8 cellular contexts compared by ENCODE assay signal in genomic region chr7:155738652-155739537, GRCh38.
A peak's percentile ranks its signal among the peaks of the same experiment; 100 is the strongest.
DNase-seq lines count a peak whose midpoint lies in the region; ATAC-seq, FAIRE-seq and TF ChIP-seq lines count a peak whose summit lies in the region.

No MANE protein-coding gene starts in this region.

- WGBS in HepG2 (ENCODE audit: low lambda C conversion rate): 70% methylated on average over 13 of the region's 13 CpGs

- no peak overlapping the region for H3K4me3 ChIP-seq in HepG2 (replicated peaks in 1 of 3; ENCODE audit: insufficient read depth in 1 of 3, low read depth in 2 of 3, low read length in 3 of 3)

- H3K4me3 Mint-ChIP-seq in chondrocyte (ENCODE audit: unreplicated experiment): no peak overlapping the region

- H3K27me3 Mint-ChIP-seq in chondrocyte (ENCODE audit: low read depth): no peaks in the 10 kb centered on the region

- no peak overlapping the region for H3K9ac ChIP-seq in HepG2 (ENCODE audit: insufficient read depth, low read depth, low read length)

- H3K27ac ChIP-seq in HepG2 (ENCODE audit: extremely low read length, insufficient read depth, low read length): no peak overlapping the region

- DNase-seq in DMS114 treated with DMSO at 0.1 percent for 48 hours (lab: John Stamatoyannopoulos, UW; ENCODE audit: unreplicated experiment) (peak; percentile 71), HCEC 1CT (peak; percentile 54), NCI-H2107 treated with DMSO at 0.1 percent for 48 hours (lab: John Stamatoyannopoulos, UW; ENCODE audit: unreplicated experiment) (peak; percentile 50), chondrocyte (ENCODE audit: low spot score) (no peak), HepG2 (ENCODE audit: low spot score) (peak; percentile 74), NK-92 (lab: John Stamatoyannopoulos, UW; ENCODE audit: unreplicated experiment) (no peak)
- peak; percentile 35 for DNase-seq in activated CD4-positive, alpha-beta T cell treated with anti-CD3 and anti-CD28 coated beads for 1 hour
- DNase-seq in stimulated activated CD4-positive, alpha-beta T cell treated with anti-CD3 and anti-CD28 coated beads, TNF-alpha, amount 100 ng/mL, for 48 hours (ENCODE audit: low read depth in 3 of 3): peak; percentile 46 to 52 (median 47)

- H4K20me1 ChIP-seq in HepG2 (ENCODE audit: insufficient read depth, low read length): peaks cover 10% of the 10 kb centered on the region

- no peak for TF ChIP-seq EP300 in HepG2 (IDR thresholded peaks at IDR 0.05; ENCODE audit: low read depth in 2 of 2, low read length in 2 of 2)
- TF ChIP-seq EP300 in HepG2 (CRISPR knock-in tag; IDR thresholded peaks at IDR 0.05; ENCODE audit: borderline replicate concordance): no peak

- H3K9me3 ChIP-seq in HepG2 (ENCODE audit: low read length): no peaks in the 10 kb centered on the region

- no TSS peak for BruUV-seq in HepG2 (replicated peaks; lab: Mats Ljungman, UMichigan)

- TF ChIP-seq RAD21 in HepG2 (CRISPR knock-in tag; IDR thresholded peaks at IDR 0.05): peak; percentile 80

- H3K4me1 Mint-ChIP-seq in chondrocyte (ENCODE audit: low read depth): peaks cover 2% of the 10 kb centered on the region

- no peak overlapping the region for H3K27ac Mint-ChIP-seq in chondrocyte (ENCODE audit: unreplicated experiment)

- peaks cover 31 to 74% of the 10 kb centered on the region in 2 experiments for H3K36me3 ChIP-seq in HepG2 (replicated peaks in 1 of 2; ENCODE audit: control insufficient read depth in 1 of 2, insufficient read depth in 2 of 2, low read length in 2 of 2)

- TF ChIP-seq CTCF in chondrocyte (IDR thresholded peaks at IDR 0.05): peak; percentile 90
- TF ChIP-seq CTCF in HepG2 (CRISPR knock-in tag; IDR thresholded peaks at IDR 0.05): peak; percentile 84

- ATAC-seq in HepG2: peak; percentile 90

- intact Hi-C loops in HepG2 (cut with micrococcal nuclease; ENCODE audit: unreplicated experiment): loop anchor here (1.0 to 10.0 kb wide), 4 partner anchors 141 to 359 kb away; no protein-coding TSS in a partner anchor

- no peaks in the 10 kb centered on the region for H3K9me3 Mint-ChIP-seq in chondrocyte (ENCODE audit: low read depth)

- no peak overlapping the region for H2AFZ ChIP-seq in HepG2 (ENCODE audit: low read length)

- no peak for TF ChIP-seq POLR2A in HepG2 (IDR thresholded peaks at IDR 0.05; ENCODE audit: insufficient read depth in 1 of 2, low read depth in 2 of 2, low read length in 2 of 2)

- peaks cover 17% of the 10 kb centered on the region for H3K36me3 Mint-ChIP-seq in chondrocyte (ENCODE audit: low read depth)

- peaks cover 7% of the 10 kb centered on the region for H3K79me2 ChIP-seq in HepG2 (ENCODE audit: insufficient read depth, low read length)

- no peak overlapping the region for H3K4me2 ChIP-seq in HepG2 (ENCODE audit: low read depth, low read length)

- peak; percentile 91 for FAIRE-seq in HepG2 (lab: Jason Lieb, UNC)

- no peaks in the 10 kb centered on the region for H3K4me1 ChIP-seq in HepG2 (ENCODE audit: insufficient read depth, low read length)

- CTCF ChIA-PET in HepG2 (lab: Yijun Ruan, JAX; ENCODE audit: low intra/inter-chr PET ratio, low total read pairs): interaction anchor here (1.5 to 3.3 kb wide), 3 partner anchors 140 to 359 kb away, joined by 5 to 21 read pairs (median 7); no protein-coding TSS in a partner anchor

- in situ Hi-C loops in HepG2 (cut with HindIII; ENCODE audit: extremely low pct_ligation_motif_present, low pct_unique_long_range_greater_than_20kb): no loop called here

- POLR2A ChIA-PET in HepG2 (lab: Yijun Ruan, JAX): no interaction called here

- H3K27me3 ChIP-seq in HepG2 (ENCODE audit: control insufficient read depth in 1 of 2, insufficient read depth in 2 of 2, low read length in 2 of 2): no peaks in the 10 kb centered on the region

TF ChIP-seq in HepG2, 621 proteins besides CTCF, POLR2A, EP300 and RAD21:
- TF ChIP-seq KAT7 (CRISPR knock-in tag; IDR thresholded peaks at IDR 0.05; ENCODE audit: borderline replicate concordance) (no peak), U2AF1 (optimal IDR thresholded peaks at IDR 0.05; ENCODE audit: low read depth, low read length) (no peak), SMC3 (IDR thresholded peaks at IDR 0.05; ENCODE audit: low read length) (peak; percentile 72), ZNF550 (CRISPR knock-in tag; IDR thresholded peaks at IDR 0.05; ENCODE audit: borderline replicate concordance) (no peak), GATAD1 (CRISPR knock-in tag; IDR thresholded peaks at IDR 0.05) (0 out of 2 replicates have a peak, but pooled peaks have one; percentile 12), POLR2AphosphoS2 (IDR thresholded peaks at IDR 0.05; ENCODE audit: low read depth, low read length) (no peak), FUBP1 (CRISPR knock-in tag; IDR thresholded peaks at IDR 0.05; ENCODE audit: borderline replicate concordance) (no peak), NR2F6 (IDR thresholded peaks at IDR 0.05) (no peak), NR2F6 (CRISPR knock-in tag; IDR thresholded peaks at IDR 0.05) (0 out of 2 replicates have a peak, but pooled peaks have one; percentile 13), STAG1 (CRISPR knock-in tag; IDR thresholded peaks at IDR 0.05) (peak; percentile 93)
- TF ChIP-seq, protein P1, sequence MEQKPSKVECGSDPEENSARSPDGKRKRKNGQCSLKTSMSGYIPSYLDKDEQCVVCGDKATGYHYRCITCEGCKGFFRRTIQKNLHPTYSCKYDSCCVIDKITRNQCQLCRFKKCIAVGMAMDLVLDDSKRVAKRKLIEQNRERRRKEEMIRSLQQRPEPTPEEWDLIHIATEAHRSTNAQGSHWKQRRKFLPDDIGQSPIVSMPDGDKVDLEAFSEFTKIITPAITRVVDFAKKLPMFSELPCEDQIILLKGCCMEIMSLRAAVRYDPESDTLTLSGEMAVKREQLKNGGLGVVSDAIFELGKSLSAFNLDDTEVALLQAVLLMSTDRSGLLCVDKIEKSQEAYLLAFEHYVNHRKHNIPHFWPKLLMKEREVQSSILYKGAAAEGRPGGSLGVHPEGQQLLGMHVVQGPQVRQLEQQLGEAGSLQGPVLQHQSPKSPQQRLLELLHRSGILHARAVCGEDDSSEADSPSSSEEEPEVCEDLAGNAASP (CRISPR knock-in tag; IDR thresholded peaks at IDR 0.05; ENCODE audit: borderline replicate concordance): 0 out of 2 replicates have a peak, but pooled peaks have one; percentile 16

Comparison
In these comparisons a context has a peak if more than half of its experiments do, and no peak if none do; other contexts are left out.
1. DNase-seq: peak in DMS114 treated with DMSO at 0.1 percent for 48 hours (single experiment), HCEC 1CT (single experiment), NCI-H2107 treated with DMSO at 0.1 percent for 48 hours (single experiment), activated CD4-positive, alpha-beta T cell treated with anti-CD3 and anti-CD28 coated beads for 1 hour (single experiment), HepG2 (single experiment) and stimulated activated CD4-positive, alpha-beta T cell treated with anti-CD3 and anti-CD28 coated beads, TNF-alpha, amount 100 ng/mL, for 48 hours (3 of 3); none in chondrocyte (single experiment) and NK-92 (single experiment).